22 cellular contexts compared by ENCODE assay signal in the genomic region with DNA sequence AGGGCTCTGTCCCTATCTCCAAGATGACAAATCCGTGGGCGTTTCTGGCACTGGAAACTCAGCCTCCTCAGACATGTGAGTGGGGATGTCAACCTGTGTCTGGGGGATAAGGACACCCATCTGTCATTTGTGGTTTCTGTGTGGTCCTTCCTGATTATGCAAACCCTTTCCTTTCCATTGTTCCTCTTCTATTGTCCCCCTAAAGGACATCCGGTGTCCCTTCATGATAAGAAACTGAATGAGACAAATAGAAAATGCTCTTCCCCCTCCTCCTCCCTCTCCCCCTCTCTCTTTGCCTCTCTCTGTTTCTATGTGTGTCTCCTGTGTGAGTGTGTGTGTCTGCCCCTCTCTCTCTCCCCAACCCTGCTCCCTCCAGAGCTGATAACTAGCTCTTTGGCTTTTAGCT. TPM values are rescaled to one million over a fixed set of nuclear protein-coding genes. Genes with fewer than 3 reads are reported as not detected.
"Had no signal": no experiment of that assay in that cellular context is flagged by ENCODE, and none has a peak within 500 bp of the region (broad histone marks: within the 10 kb centered on the region; RNA-seq: fewer than 3 reads in every experiment).

No MANE protein-coding gene starts in this region.

- DNase-seq: activated CD4-positive, CD25-positive, alpha-beta regulatory T cell treated with anti-CD3 and anti-CD28 coated beads, Interleukin-2, amount 50 U/mL, for 72 hours; activated CD8-positive, alpha-beta memory T cell treated with anti-CD3 and anti-CD28 coated beads for 24 hours; activated CD8-positive, alpha-beta memory T cell treated with anti-CD3 and anti-CD28 coated beads, Interleukin-2, amount 50 U/mL, for 48 hours; activated naive CD4-positive, alpha-beta T cell treated with anti-CD3 and anti-CD28 coated beads, Interleukin-2, amount 50 U/mL, for 16 hours; activated T-cell treated with anti-CD3 and anti-CD28 coated beads, Interleukin-2, amount 50 U/mL, for 48 hours; adrenal gland; hypothalamus; lower lobe of right lung; occipital lobe; posterior cingulate gyrus; retina; spleen; stimulated activated naive CD4-positive, alpha-beta T cell; substantia nigra had no signal

- H3K4me1 ChIP-seq: adrenal gland, breast epithelium, lower lobe of right lung, spleen, tibial artery had no signal

- H3K9me3 Mint-ChIP-seq: mesothelial cell of epicardium, nephron had no signal

- H3K4me3 ChIP-seq: adrenal gland, breast epithelium, coronary artery, lower lobe of right lung, spleen, tibial artery had no signal

- H3K36me3 ChIP-seq: adrenal gland, breast epithelium, lower lobe of right lung, spleen, tibial artery had no signal

- H3K4me3 Mint-ChIP-seq: mesothelial cell of epicardium, nephron had no signal

- H3K4me1 Mint-ChIP-seq: mesothelial cell of epicardium, nephron had no signal

- H3K27ac Mint-ChIP-seq: mesothelial cell of epicardium, nephron had no signal

- H3K9me3 ChIP-seq: adrenal gland, breast epithelium, lower lobe of right lung, tibial artery had no signal

- H3K27ac ChIP-seq: adrenal gland, breast epithelium, coronary artery, lower lobe of right lung, spleen, tibial artery had no signal

- H3K36me3 Mint-ChIP-seq: mesothelial cell of epicardium had no signal

RNA-seq across cellular contexts. Expression of gene GLP1R, which starts 11.5 kb away (rescaled TPM):
- total RNA-seq: astrocyte, mesothelial cell of epicardium, occipital lobe had no signal
- polyA plus RNA-seq: esophagus, keratinocyte, spleen had no signal
